Comparison of ENCODE assay signal across 9 cellular contexts in the genomic region with DNA sequence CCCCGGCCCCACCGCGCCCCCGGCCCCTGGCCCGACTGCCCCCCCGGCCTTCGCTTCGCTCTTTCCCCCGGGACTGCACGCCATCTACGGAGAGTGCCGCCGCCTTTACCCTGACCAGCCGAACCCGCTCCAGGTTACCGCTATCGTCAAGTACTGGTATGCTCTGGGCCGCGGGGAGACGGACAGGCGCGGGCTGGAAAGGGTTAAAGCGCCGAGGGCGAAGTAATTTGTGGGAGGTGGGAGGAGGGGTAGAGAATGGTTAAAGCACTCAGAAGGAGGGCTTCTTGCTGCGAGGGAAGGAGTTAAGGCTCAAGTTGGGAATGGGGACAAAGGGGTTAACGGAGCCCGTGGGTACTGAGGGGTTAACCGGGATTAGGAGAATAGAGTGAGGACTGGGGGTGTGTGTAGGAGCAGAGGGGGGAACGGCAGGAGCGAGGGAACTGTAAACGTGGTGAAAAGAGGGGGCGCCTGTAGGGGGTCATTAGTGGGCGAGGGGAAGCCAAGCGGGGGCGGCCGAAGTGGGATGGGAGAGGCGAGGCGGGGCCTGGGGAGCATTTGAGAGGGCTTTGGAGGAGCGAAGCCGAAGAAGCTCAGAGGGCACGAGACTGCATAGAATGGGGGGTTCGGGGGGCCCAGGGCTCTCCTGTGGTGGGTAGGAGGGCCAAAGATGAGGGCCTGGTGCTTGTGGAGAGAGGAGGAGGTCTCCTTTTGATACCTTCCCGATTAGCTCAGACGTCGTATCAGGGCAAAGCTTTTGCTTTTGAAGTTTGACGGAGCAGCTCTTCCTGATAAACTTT. TPM values are rescaled to one million over a fixed set of nuclear protein-coding genes. Genes with fewer than 3 reads are reported as not detected.
A peak's percentile ranks its signal among the peaks of the same experiment; 100 is the strongest.
DNase-seq lines count a peak whose midpoint lies in the region; ATAC-seq and TF ChIP-seq lines count a peak whose summit lies in the region.
"Had no signal": no experiment of that assay in that cellular context is flagged by ENCODE, and none has a peak within 500 bp of the region (broad histone marks: within the 10 kb centered on the region; RNA-seq: fewer than 3 reads in every experiment).

No MANE protein-coding gene starts in this region.

- H4K20me1 ChIP-seq in DND-41 (ENCODE audit: insufficient read depth, low read length), result peaks cover 32% of the 10 kb centered on the region

- H3K36me3 ChIP-seq in DND-41 (ENCODE audit: insufficient read depth, low read length) (peaks cover 39% of the 10 kb centered on the region), parathyroid adenoma (ENCODE audit: control insufficient read depth, insufficient read depth, low read length) (no peaks in the 10 kb centered on the region)

- peak overlapping the region; percentile 80 for H2AFZ ChIP-seq in DND-41 (ENCODE audit: low read depth, low read length)
- H2AFZ ChIP-seq in parathyroid adenoma, result peak overlapping the region; percentile 83

- peak overlapping the region; percentile 77 to 83 for H3K4me3 ChIP-seq in DND-41 (ENCODE audit: low read depth in 1 of 2, low read length in 2 of 2)
- peak overlapping the region; percentile 94 for H3K4me3 ChIP-seq in parathyroid adenoma (ENCODE audit: low read depth, low read length)

- H3K79me2 ChIP-seq in DND-41 (ENCODE audit: insufficient read depth, low read length) (peaks cover 65% of the 10 kb centered on the region), parathyroid adenoma (peaks cover 20% of the 10 kb centered on the region)

- H3K4me1 ChIP-seq in DND-41 (ENCODE audit: insufficient read depth, low read length) (peaks cover 40% of the 10 kb centered on the region), parathyroid adenoma (peaks cover 14% of the 10 kb centered on the region)

- H3K9me3 ChIP-seq in DND-41 (ENCODE audit: insufficient read depth, low read length, severe bottlenecking) (no peaks in the 10 kb centered on the region), parathyroid adenoma (ENCODE audit: control insufficient read depth, low read length) (no peaks in the 10 kb centered on the region)

- no peaks in the 10 kb centered on the region for H3K27me3 ChIP-seq in DND-41 (ENCODE audit: insufficient read depth, low read length, poor library complexity)
- no peaks in the 10 kb centered on the region for H3K27me3 ChIP-seq in parathyroid adenoma (ENCODE audit: control insufficient read depth, insufficient read depth, low read length)

- intact Hi-C loops in Right ventricle myocardium superior (cut with DNase I), result no loop called here

- TF ChIP-seq CTCF in DND-41 (IDR thresholded peaks at IDR 0.05; ENCODE audit: borderline replicate concordance, extremely low read depth, low read length, poor library complexity, severe bottlenecking) (no peak), parathyroid adenoma (IDR thresholded peaks at IDR 0.05) (no peak)

- peak; percentile 39 for DNase-seq in DND-41
- peak; percentile 52 for DNase-seq in NCI-H69 (lab: John Stamatoyannopoulos, UW)
- DNase-seq in activated T-helper 9 cell treated with anti-CD3 and anti-CD28 coated beads, Interleukin-2, amount 50 U/mL, for 16 hours (ENCODE audit: low read depth), result peak; percentile 19
- DNase-seq in Right ventricle myocardium superior, result peak; percentile 53
- no peak for DNase-seq in NCI-H1105 (lab: John Stamatoyannopoulos, UW)
- no peak for DNase-seq in hepatic stellate cell (ENCODE audit: low spot score)

- H3K27ac ChIP-seq in DND-41 (ENCODE audit: low read length), result peak overlapping the region; percentile 65
- peak overlapping the region; percentile 72 for H3K27ac ChIP-seq in parathyroid adenoma

- no peak for ATAC-seq in DND-41 (ENCODE audit: insufficient read depth, low read depth)
- no peak for ATAC-seq in Right ventricle myocardium superior (ENCODE audit: poor library complexity)
- ATAC-seq in HG02759 (IDR thresholded peaks at IDR 0.05; ENCODE audit: unreplicated experiment), result no peak

- H3K9ac ChIP-seq in DND-41 (ENCODE audit: low read depth, low read length), result peak overlapping the region; percentile 65
- peak overlapping the region; percentile 43 for H3K9ac ChIP-seq in parathyroid adenoma

- H3K4me2 ChIP-seq in DND-41 (ENCODE audit: insufficient read depth, low read length) (peak overlapping the region; percentile 94), parathyroid adenoma (ENCODE audit: low read length) (peak overlapping the region; percentile 96)

RNA-seq across cellular contexts. Expression of gene SUFU, which starts 0.6 kb away (rescaled TPM):
- 7.6 TPM for total RNA-seq in Right ventricle myocardium superior

RNA-seq across cellular contexts. Expression of gene ACTR1A, which starts 1.9 kb away (rescaled TPM):
- 90.6 TPM for total RNA-seq in Right ventricle myocardium superior

RNA-seq across cellular contexts. Expression of gene C10orf95, which starts 53.0 kb away (rescaled TPM):
- not detected for total RNA-seq in Right ventricle myocardium superior
- total RNA-seq: subcutaneous adipose tissue had no signal

Comparison
In these comparisons a context has a peak if more than half of its experiments do, and no peak if none do; other contexts are left out.
1. DNase-seq: peak in DND-41 (single experiment), NCI-H69 (single experiment), activated T-helper 9 cell treated with anti-CD3 and anti-CD28 coated beads, Interleukin-2, amount 50 U/mL, for 16 hours (single experiment) and Right ventricle myocardium superior (single experiment); none in NCI-H1105 (single experiment) and hepatic stellate cell (single experiment).